Comparison of ENCODE assay signal across 16 cellular contexts in the genomic region with DNA sequence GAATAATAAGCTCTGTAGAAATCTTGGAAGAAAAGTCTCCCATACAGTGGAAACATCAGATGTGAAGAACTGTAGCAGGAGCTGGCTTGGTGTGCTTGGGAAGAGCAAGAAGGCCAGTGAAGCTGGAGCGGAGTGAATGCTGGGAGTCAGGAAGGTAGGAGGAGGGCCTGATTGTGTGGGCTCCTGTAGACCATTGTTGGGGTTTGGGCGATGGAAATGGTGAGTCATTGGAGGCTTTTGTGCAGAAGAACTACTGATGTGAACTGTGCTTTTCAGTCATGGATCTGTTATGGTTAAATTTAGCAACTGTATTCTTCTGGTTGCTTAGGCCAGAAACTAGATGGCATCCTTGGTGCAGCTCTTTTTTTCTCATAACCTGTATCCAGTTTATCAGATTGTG. TPM values are rescaled to one million over a fixed set of nuclear protein-coding genes. Genes with fewer than 3 reads are reported as not detected.
DNase-seq lines count a peak whose midpoint lies in the region; ATAC-seq, FAIRE-seq and TF ChIP-seq lines count a peak whose summit lies in the region.
"Had no signal": no experiment of that assay in that cellular context is flagged by ENCODE, and none has a peak within 500 bp of the region (broad histone marks: within the 10 kb centered on the region; RNA-seq: fewer than 3 reads in every experiment).

No MANE protein-coding gene starts in this region.

- TF ChIP-seq POLR2A in GM12878 (IDR thresholded peaks at IDR 0.05; ENCODE audit: low read depth, low read length): no peak

- TF ChIP-seq CTCF in KMS-11 (conservative IDR thresholded peaks at IDR 0.05; ENCODE audit: low read depth, low read length): no peak
- TF ChIP-seq CTCF in GM12878 (IDR thresholded peaks at IDR 0.05 in 2 of 3, conservative IDR thresholded peaks at IDR 0.05 in 1 of 3; ENCODE audit: control insufficient read depth in 2 of 3, extremely low read depth in 1 of 3, insufficient read depth in 1 of 3, low read depth in 3 of 3, low read length in 3 of 3): no peak
- TF ChIP-seq CTCF in GM10248 (IDR thresholded peaks at IDR 0.05; ENCODE audit: control extremely low read depth, extremely low read depth, low read depth, missing control alignments): no peak

- intact Hi-C loops in GM12878 (cut with micrococcal nuclease; ENCODE audit: unreplicated experiment): loop anchor here (5.0 kb wide), 1 partner anchor 328 kb away; no protein-coding TSS in a partner anchor

- peak; percentile 62 for DNase-seq in activated CD8-positive, alpha-beta memory T cell treated with anti-CD3 and anti-CD28 coated beads, Interleukin-2, amount 50 U/mL, for 48 hours
- no peak for DNase-seq in activated CD8-positive, alpha-beta memory T cell treated with anti-CD3 and anti-CD28 coated beads for 24 hours
- DNase-seq in GM12878 (ENCODE audit: low read depth, low spot score) (no peak), GM10248 (ENCODE audit: extremely low spot score) (no peak), frontal cortex (ENCODE audit: low spot score in 2 of 2) (no peak), NCI-H2196 treated with DMSO at 0.1 percent for 48 hours (lab: John Stamatoyannopoulos, UW; ENCODE audit: unreplicated experiment) (no peak)
- DNase-seq: Calu3, MG63, NCI-H2171 treated with DMSO at 0.1 percent for 48 hours, tibial artery had no signal

- H3K9ac ChIP-seq in KMS-11: no peak overlapping the region
- no peak overlapping the region for H3K9ac ChIP-seq in GM12878 (ENCODE audit: control insufficient read depth, insufficient read depth, low read length)
- H3K9ac ChIP-seq in skeletal muscle satellite cell (ENCODE audit: low read depth, low read length): no peak overlapping the region
- H3K9ac ChIP-seq: neural progenitor cell had no signal

- peak overlapping the region; percentile 23; the same call in 1 of the 2 replicates for H3K4me2 ChIP-seq in KMS-11
- H3K4me2 ChIP-seq in GM12878 (ENCODE audit: control insufficient read depth, insufficient read depth): peak overlapping the region; percentile 92
- peak overlapping the region; percentile 94 for H3K4me2 ChIP-seq in skeletal muscle satellite cell (ENCODE audit: low read length)

- H3K9me3 ChIP-seq in GM12878 (replicated peaks; ENCODE audit: control insufficient read depth, insufficient read depth, low read length) (no peaks in the 10 kb centered on the region; the same call in 2 of the 3 replicates), skeletal muscle satellite cell (replicated peaks; ENCODE audit: low read length) (no peaks in the 10 kb centered on the region)
- H3K9me3 ChIP-seq: ascending aorta, HAP-1, MG63, tibial artery had no signal

- ATAC-seq in GM12878: no peak

- no peak for FAIRE-seq in GM12878 (lab: Jason Lieb, UNC)
- no peak for FAIRE-seq in frontal cortex (lab: Jason Lieb, UNC)

- no peaks in the 10 kb centered on the region; the same call in 1 of the 2 replicates for H4K20me1 ChIP-seq in KMS-11 (ENCODE audit: insufficient read depth)
- peaks cover 2% of the 10 kb centered on the region; the same call in 1 of the 2 replicates for H4K20me1 ChIP-seq in GM12878 (ENCODE audit: control insufficient read depth, insufficient read depth)

- CTCF ChIA-PET in GM12878 (lab: Yijun Ruan, JAX) (no interaction called here), GM10248 (lab: Yijun Ruan, JAX) (interaction anchor here (1.0 to 1.7 kb wide), 3 partner anchors 12 to 28 kb away, joined by 3 to 4 read pairs (median 3); no protein-coding TSS in a partner anchor)

- H3K36me3 ChIP-seq in KMS-11 (ENCODE audit: insufficient read depth) (no peaks in the 10 kb centered on the region), GM12878 (ENCODE audit: control insufficient read depth in 2 of 2, insufficient read depth in 2 of 2, low read length in 1 of 2) (no peaks in the 10 kb centered on the region; a peak in 3 of 4 replicates), skeletal muscle satellite cell (ENCODE audit: insufficient read depth, low read length) (no peaks in the 10 kb centered on the region)
- H3K36me3 ChIP-seq: ascending aorta, neural progenitor cell, tibial artery had no signal

- BruUV-seq in GM12878 (replicated peaks; lab: Mats Ljungman, UMichigan): no TSS peak

- H3K79me2 ChIP-seq in KMS-11 (ENCODE audit: insufficient read depth, low read depth) (peaks cover 71% of the 10 kb centered on the region), GM12878 (ENCODE audit: control insufficient read depth, insufficient read depth, low read length) (peaks cover 66% of the 10 kb centered on the region)

- POLR2A ChIA-PET in GM12878 (lab: Charles Lee): interaction anchor here (0.9 kb wide), 1 partner anchor 21 kb away, joined by 3 read pairs; no protein-coding TSS in a partner anchor
- POLR2A ChIA-PET in GM10248 (lab: Yijun Ruan, JAX): no interaction called here

- WGBS in GM12878 (ENCODE audit: insufficient coverage, insufficient replicate concordance, low lambda C conversion rate, missing lambda C conversion rate): 96% methylated on average over 2 of the region's 2 CpGs

- SMC1A ChIA-PET in GM12878 (lab: Charles Lee; ENCODE audit: uncharacterized antibody, unreplicated experiment): interaction anchor here (0.8 to 1.9 kb wide), 3 partner anchors 12 to 18 kb away, joined by 4 to 6 read pairs (median 4); no protein-coding TSS in a partner anchor

- H3K27ac ChIP-seq in KMS-11 (no peak overlapping the region), GM12878 (ENCODE audit: control insufficient read depth, insufficient read depth) (no peak overlapping the region)
- H3K27ac ChIP-seq: ascending aorta, neural progenitor cell, SK-N-MC, tibial artery had no signal

- H3K27me3 ChIP-seq in KMS-11 (ENCODE audit: insufficient read depth, low read depth) (no peaks in the 10 kb centered on the region), GM12878 (replicated peaks in 1 of 2; ENCODE audit: control insufficient read depth in 2 of 2, insufficient read depth in 2 of 2, low read length in 1 of 2) (no peaks in the 10 kb centered on the region), skeletal muscle satellite cell (ENCODE audit: control insufficient read depth, insufficient read depth, low read length) (no peaks in the 10 kb centered on the region)
- H3K27me3 ChIP-seq: ascending aorta, MG63, neural progenitor cell, tibial artery had no signal

- no peak for TF ChIP-seq RAD21 in GM12878 (IDR thresholded peaks at IDR 0.05; ENCODE audit: insufficient read depth, low read depth, low read length)

- in situ Hi-C loops in GM12878 (cut with MboI): loop anchor here (5.0 kb wide), 1 partner anchor 282 kb away; a partner anchor contains a TSS

- H3K4me1 ChIP-seq in KMS-11 (ENCODE audit: low read depth, poor library complexity, severe bottlenecking) (peaks cover 30% of the 10 kb centered on the region), GM12878 (ENCODE audit: control insufficient read depth, insufficient read depth, low read length) (peaks cover 16% of the 10 kb centered on the region), skeletal muscle satellite cell (ENCODE audit: control insufficient read depth, insufficient read depth, low read length) (peaks cover 33% of the 10 kb centered on the region)

- RAD21 ChIA-PET in GM12878 (lab: Charles Lee; ENCODE audit: unreplicated experiment): interaction anchor here (0.6 kb wide), 1 partner anchor 978 kb away, joined by 3 read pairs; no protein-coding TSS in a partner anchor

- TF ChIP-seq EP300 in GM12878 (IDR thresholded peaks at IDR 0.05; ENCODE audit: borderline replicate concordance in 1 of 2, control insufficient read depth in 1 of 2, low read depth in 2 of 2, low read length in 2 of 2): no peak

- H2AFZ ChIP-seq in KMS-11 (ENCODE audit: low read depth) (no peak overlapping the region), GM12878 (ENCODE audit: control insufficient read depth, low read depth, low read length) (no peak overlapping the region)
- H2AFZ ChIP-seq: neural progenitor cell had no signal

- H3K4me3 ChIP-seq in KMS-11 (IDR thresholded peaks at IDR 0.05; ENCODE audit: insufficient read depth, low read depth, low read length) (no peak overlapping the region), GM12878 (peak overlapping the region; percentile 91), skeletal muscle satellite cell (ENCODE audit: low read length) (peak overlapping the region; percentile 21)

TF ChIP-seq in GM12878, 131 proteins besides CTCF, POLR2A, EP300 and RAD21 (continues in another document):
- TF ChIP-seq POLR2AphosphoS5 (IDR thresholded peaks at IDR 0.05; ENCODE audit: low read length) (no peak), MEF2B (IDR thresholded peaks at IDR 0.05; ENCODE audit: partially characterized antibody, poor library complexity, severe bottlenecking) (no peak), MEF2A (IDR thresholded peaks at IDR 0.05; ENCODE audit: insufficient read depth, low read depth, low read length) (no peak), HDAC6 (IDR thresholded peaks at IDR 0.05; ENCODE audit: unreplicated experiment) (no peak), ZZZ3 (IDR thresholded peaks at IDR 0.05; ENCODE audit: control insufficient read depth, insufficient read length, low read depth) (no peak), NFYA (IDR thresholded peaks at IDR 0.05; ENCODE audit: borderline replicate concordance, low read depth, low read length) (no peak)

RNA-seq across cellular contexts. Expression of a gene that starts 2.3 kb away (rescaled TPM):
- 67.5 and 70.9 TPM in 2 replicates for total RNA-seq in GM12878 (2013; cell fraction: nucleolus; rRNA removed)
- total RNA-seq in GM12878 (2014; rRNA removed) (18.8 and 22.2 TPM in 2 replicates), GM12878 (2014; rRNA removed; fragmentation: Illumina TruSeq; extraction: Trizol) (31.4 and 32.5 TPM in 2 replicates), GM12878 (2021) (24.4 and 26.9 TPM in 2 replicates), frontal cortex (36.3 TPM)
- 6.3 TPM for polyA plus RNA-seq in GM12878 (2011; ENCODE audit: low read depth)
- polyA plus RNA-seq in GM12878 (2011; rRNA removed) (16.1 and 22.0 TPM in 2 replicates), GM12878 (2014; fragmentation: Illumina TruSeq; extraction: Trizol) (27.9 and 31.6 TPM in 2 replicates), GM12878 (2014; fragmentation: Nextera tagmentation; extraction: Ambion mirVana) (1 to 10 TPM; 3.8 to 5.5 TPM), GM12878 (2014; rRNA removed) (17.1 and 17.4 TPM in 2 replicates), GM12878 (2016; fragmentation: Nextera tagmentation; extraction: Ambion mirVana) (10 to 100 TPM; 19.0 to 20.3 TPM)
- 8.8 and 9.3 TPM in 2 replicates for polyA plus RNA-seq in GM12878 (2011; cell fraction: cytosol; rRNA removed)
- polyA plus RNA-seq in GM12878 (2011; cell fraction: nucleus; rRNA removed): 22.5 and 23.0 TPM in 2 replicates
- 8.3 and 10.2 TPM in 2 replicates for polyA plus RNA-seq in GM12878 (2012)
- polyA minus RNA-seq in GM12878 (2011; rRNA and poly(A)+ RNA removed): 32.2 and 34.7 TPM in 2 replicates
- polyA minus RNA-seq in GM12878 (2011; cell fraction: cytosol; rRNA and poly(A)+ RNA removed): 9.4 and 13.0 TPM in 2 replicates
- polyA minus RNA-seq in GM12878 (2011; cell fraction: nucleus; rRNA and poly(A)+ RNA removed): 36.1 and 53.6 TPM in 2 replicates
- total RNA-seq in skeletal muscle satellite cell (2012; rRNA removed): 24.5 and 26.4 TPM in 2 replicates

Comparison
In these comparisons a context has a peak if more than half of its experiments do, and no peak if none do; other contexts are left out.
1. H3K4me2 ChIP-seq: peak in every context shown above with its lines; median percentile 94 in skeletal muscle satellite cell; 92 in GM12878; 23 in KMS-11.